15 cellular contexts compared by ENCODE assay signal in genomic region chr7:150374472-150374871, GRCh38. TPM values are rescaled to one million over a fixed set of nuclear protein-coding genes. Genes with fewer than 3 reads are reported as not detected.
DNase-seq lines count a peak whose midpoint lies in the region; ATAC-seq and TF ChIP-seq lines count a peak whose summit lies in the region.
"Had no signal": no experiment of that assay in that cellular context is flagged by ENCODE, and none has a peak within 500 bp of the region (broad histone marks: within the 10 kb centered on the region; RNA-seq: fewer than 3 reads in every experiment).

No MANE protein-coding gene starts in this region.

- peaks cover 15% of the 10 kb centered on the region for H4K20me1 ChIP-seq in smooth muscle cell (ENCODE audit: low read depth)

- H3K9me3 Mint-ChIP-seq in activated B cell treated with CpG ODN at 0.5 μM for 24 hours: no peaks in the 10 kb centered on the region
- H3K9me3 Mint-ChIP-seq: IgD-negative memory B cell had no signal

- no peak overlapping the region for H3K4me2 ChIP-seq in smooth muscle cell

- H3K27me3 Mint-ChIP-seq in activated B cell treated with CpG ODN at 0.5 μM for 24 hours: no peaks in the 10 kb centered on the region

- intact Hi-C loops in activated B cell treated with CpG ODN at 0.5 μM for 24 hours (cut with micrococcal nuclease): no loop called here

- peaks cover 76% of the 10 kb centered on the region for H3K4me1 ChIP-seq in mesodermal cell (ENCODE audit: control insufficient read depth, insufficient read depth, low read length, poor library complexity, severe bottlenecking)
- H3K4me1 ChIP-seq in smooth muscle cell (ENCODE audit: low read depth): peaks cover 20% of the 10 kb centered on the region

- no peak for TF ChIP-seq CTCF in 22Rv1 (IDR thresholded peaks at IDR 0.05)
- no peak for TF ChIP-seq CTCF in activated B cell treated with CpG ODN at 0.5 μM for 24 hours (IDR thresholded peaks at IDR 0.05)
- TF ChIP-seq CTCF in smooth muscle cell (IDR thresholded peaks at IDR 0.05; ENCODE audit: borderline replicate concordance, insufficient read depth, poor library complexity, severe bottlenecking): no peak

- H3K4me3 ChIP-seq in mesodermal cell (ENCODE audit: extremely low read depth, insufficient read depth, low read length, poor library complexity, severe bottlenecking): peak overlapping the region; percentile 3
- no peak overlapping the region for H3K4me3 ChIP-seq in smooth muscle cell
- H3K4me3 ChIP-seq: ascending aorta had no signal

- H3K36me3 ChIP-seq in mesodermal cell (ENCODE audit: control insufficient read depth, insufficient read depth, low read length) (peaks cover 57% of the 10 kb centered on the region), smooth muscle cell (ENCODE audit: low read depth) (no peaks in the 10 kb centered on the region)

- DNase-seq in G401 (ENCODE audit: low spot score): peak; percentile 47
- DNase-seq in activated B cell treated with CpG ODN at 0.5 μM for 24 hours: no peak
- DNase-seq in substantia nigra (lab: John Stamatoyannopoulos, UW): no peak
- no peak for DNase-seq in NAMALWA (ENCODE audit: low spot score)
- no peak for DNase-seq in smooth muscle cell (lab: John Stamatoyannopoulos, UW; ENCODE audit: unreplicated experiment)
- DNase-seq in stimulated activated CD4-positive, alpha-beta T cell treated with anti-CD3 and anti-CD28 coated beads, Interleukin-12 subunit alpha, Interleukin-12 subunit beta, amount 100 ng/mL, for 4 hours: no peak
- DNase-seq: AML-193, NCI-H1417 treated with DMSO at 0.1 percent for 48 hours, NCI-H446 had no signal

- H3K9me3 ChIP-seq in mesodermal cell (ENCODE audit: control insufficient read depth, low read length): no peaks in the 10 kb centered on the region
- no peaks in the 10 kb centered on the region for H3K9me3 ChIP-seq in smooth muscle cell (replicated peaks; ENCODE audit: low read depth)
- H3K9me3 ChIP-seq: ascending aorta had no signal

- peak overlapping the region; percentile 41 for H3K27ac Mint-ChIP-seq in activated B cell treated with CpG ODN at 0.5 μM for 24 hours

- ATAC-seq in activated B cell treated with CpG ODN at 0.5 μM for 24 hours (ENCODE audit: low read depth): no peak

- peaks cover 72% of the 10 kb centered on the region for H3K4me1 Mint-ChIP-seq in activated B cell treated with CpG ODN at 0.5 μM for 24 hours

- peak overlapping the region; percentile 98 for H3K27ac ChIP-seq in 22Rv1
- peak overlapping the region; percentile 90 for H3K27ac ChIP-seq in mesodermal cell (ENCODE audit: low read depth, low read length, severe bottlenecking)
- no peak overlapping the region for H3K27ac ChIP-seq in substantia nigra (ENCODE audit: low read depth, low read length, poor library complexity, severe bottlenecking)
- H3K27ac ChIP-seq in smooth muscle cell (ENCODE audit: low read depth): no peak overlapping the region
- H3K27ac ChIP-seq: ascending aorta, parathyroid adenoma had no signal

- POLR2A ChIA-PET in activated B cell treated with CpG ODN at 0.5 μM for 24 hours (lab: Charles Lee): interaction anchor here (0.8 to 16.5 kb wide), 3 partner anchors 9 to 51 kb away, joined by 4 to 421 read pairs (median 7); partner anchors contain the start of genes ACTR3C and LRRC61

- H3K27me3 ChIP-seq in smooth muscle cell (ENCODE audit: low read depth): no peaks in the 10 kb centered on the region
- H3K27me3 ChIP-seq: ascending aorta, dorsolateral prefrontal cortex had no signal

- H3K4me3 Mint-ChIP-seq in activated B cell treated with CpG ODN at 0.5 μM for 24 hours: no peak overlapping the region

- peaks cover 42% of the 10 kb centered on the region for H3K36me3 Mint-ChIP-seq in activated B cell treated with CpG ODN at 0.5 μM for 24 hours (ENCODE audit: low read depth)

- H3F3A ChIP-seq in smooth muscle cell (ENCODE audit: low read depth): peaks cover 36% of the 10 kb centered on the region

- CTCF ChIA-PET in activated B cell treated with CpG ODN at 0.5 μM for 24 hours (lab: Charles Lee): no interaction called here

- H3K9ac ChIP-seq in smooth muscle cell (ENCODE audit: low read depth): no peak overlapping the region
- H3K9ac ChIP-seq: parathyroid adenoma had no signal

- WGBS in mesodermal cell (ENCODE audit: insufficient coverage in 2 of 2), 2 experiments: 50 to 69% methylated on average over 3 to 5 of the region's 5 CpGs
- 48% methylated on average over 5 of the region's 5 CpGs for WGBS in smooth muscle cell (ENCODE audit: low lambda C conversion rate)

- in situ Hi-C loops in G401 (cut with HindIII; ENCODE audit: low sequenced_read_pairs): no loop called here

- peaks cover 30% of the 10 kb centered on the region for H3K79me2 ChIP-seq in smooth muscle cell (ENCODE audit: low read depth)

- H2AFZ ChIP-seq in smooth muscle cell (ENCODE audit: low read depth): no peak overlapping the region
- H2AFZ ChIP-seq: parathyroid adenoma had no signal

RNA-seq across cellular contexts. Expression of gene ZNF775, which starts 4.7 kb away (rescaled TPM):
- total RNA-seq in G401 (2014; rRNA removed; shearing (Covaris generic)): 21.0 and 23.4 TPM in 2 replicates
- total RNA-seq in activated B cell treated with CpG ODN at 0.5 μM for 24 hours (8.0 and 8.8 TPM in 2 replicates), smooth muscle cell (4.7 and 5.9 TPM in 2 replicates)
- polyA plus RNA-seq in mesodermal cell (2013, experiment 1 of 2): 15.7 TPM
- polyA plus RNA-seq in mesodermal cell (2013, experiment 2 of 2): 12.0 TPM
- 16.8 and 23.8 TPM in 2 replicates for polyA plus RNA-seq in smooth muscle cell

RNA-seq across cellular contexts. Expression of gene REPIN1, which starts 5.8 kb away (rescaled TPM):
- total RNA-seq in G401 (2014; rRNA removed; shearing (Covaris generic)): 266 and 278 TPM in 2 replicates
- total RNA-seq in activated B cell treated with CpG ODN at 0.5 μM for 24 hours (106 and 116 TPM in 2 replicates), smooth muscle cell (39.4 and 60.9 TPM in 2 replicates)
- polyA plus RNA-seq in mesodermal cell (2013, experiment 1 of 2): 124 TPM
- polyA plus RNA-seq in mesodermal cell (2013, experiment 2 of 2): 102 TPM
- 55.5 and 68.1 TPM in 2 replicates for polyA plus RNA-seq in smooth muscle cell

RNA-seq across cellular contexts. Expression of gene RARRES2, which starts 33.0 kb away (rescaled TPM):
- 5.0 and 5.9 TPM in 2 replicates for total RNA-seq in G401 (2014; rRNA removed; shearing (Covaris generic))
- total RNA-seq in activated B cell treated with CpG ODN at 0.5 μM for 24 hours (not detected in 2 replicates), smooth muscle cell (23.6 and 23.8 TPM in 2 replicates)
- polyA plus RNA-seq in mesodermal cell (2013, experiment 1 of 2): 31.3 TPM
- polyA plus RNA-seq in mesodermal cell (2013, experiment 2 of 2): 25.7 TPM
- 31.8 and 37.5 TPM in 2 replicates for polyA plus RNA-seq in smooth muscle cell
- polyA plus RNA-seq: IgD-negative memory B cell had no signal

RNA-seq across cellular contexts. Expression of gene ACTR3C, which starts 51.1 kb away (rescaled TPM):
- 0.68 and 0.98 TPM in 2 replicates for total RNA-seq in G401 (2014; rRNA removed; shearing (Covaris generic))
- 10.1 and 14.3 TPM in 2 replicates for total RNA-seq in activated B cell treated with CpG ODN at 0.5 μM for 24 hours
- polyA plus RNA-seq in mesodermal cell (2013, experiment 1 of 2): 0.63 TPM
- 0.46 TPM for polyA plus RNA-seq in mesodermal cell (2013, experiment 2 of 2)
- 1.7 and 7.6 TPM in 2 replicates for total RNA-seq in smooth muscle cell
- polyA plus RNA-seq in smooth muscle cell: 0.89 and 2.4 TPM in 2 replicates

RNA-seq across cellular contexts. Expression of gene LRRC61, which starts 51.3 kb away (rescaled TPM):
- total RNA-seq in G401 (2014; rRNA removed; shearing (Covaris generic)): 3.3 TPM in 1 of 2 replicates, not detected in the other
- total RNA-seq in activated B cell treated with CpG ODN at 0.5 μM for 24 hours (10.7 and 11.0 TPM in 2 replicates), smooth muscle cell (6.9 and 7.4 TPM in 2 replicates)
- polyA plus RNA-seq in mesodermal cell (2013, experiment 1 of 2): 23.1 TPM
- polyA plus RNA-seq in mesodermal cell (2013, experiment 2 of 2): 22.7 TPM
- 14.7 and 16.6 TPM in 2 replicates for polyA plus RNA-seq in smooth muscle cell

Comparison
In these comparisons a context has a peak if more than half of its experiments do, and no peak if none do; other contexts are left out.
1. H3K27ac ChIP-seq: peak in 22Rv1 (single experiment) and mesodermal cell (single experiment); none in substantia nigra (single experiment) and smooth muscle cell (single experiment).